28 cellular contexts compared by ENCODE assay signal in the genomic region with DNA sequence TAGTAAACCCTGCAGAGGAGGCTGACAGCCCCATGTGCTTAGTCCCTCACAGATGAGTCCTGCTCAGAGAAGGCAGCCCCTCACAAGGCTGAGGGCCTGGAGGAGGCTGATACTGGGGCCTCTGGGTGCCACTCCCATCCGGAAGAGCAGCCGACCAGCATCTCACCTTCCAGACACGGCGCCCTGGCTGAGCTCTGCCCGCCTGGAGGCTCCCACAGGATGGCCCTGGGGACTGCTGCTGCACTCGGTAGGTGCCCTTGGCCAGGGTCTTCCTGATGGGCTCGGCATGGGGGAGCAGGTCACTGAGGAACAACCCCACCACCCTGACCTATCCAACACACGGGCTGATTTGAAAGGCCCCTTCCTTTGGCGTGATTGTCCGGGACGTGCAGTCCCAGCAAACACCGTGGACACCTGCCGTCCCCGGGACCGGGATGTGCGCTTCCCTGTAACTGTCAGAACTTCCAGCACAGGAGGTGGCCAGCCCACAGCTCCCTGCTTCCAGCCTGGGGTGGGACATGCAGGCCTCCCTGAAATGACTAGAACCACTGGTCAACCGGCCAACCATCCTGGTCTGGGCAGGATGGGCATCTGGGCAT. TPM values are rescaled to one million over a fixed set of nuclear protein-coding genes. Genes with fewer than 3 reads are reported as not detected.
"Had no signal": no experiment of that assay in that cellular context is flagged by ENCODE, and none has a peak within 500 bp of the region (broad histone marks: within the 10 kb centered on the region; RNA-seq: fewer than 3 reads in every experiment).

No MANE protein-coding gene starts in this region.

- ATAC-seq: activated CD8-positive, alpha-beta T cell treated with anti-CD3 and anti-CD28 coated beads, Interleukin-2, amount 10 ng/mL, durations not matched to agents 7 days and 5 days; activated naive CD4-positive, alpha-beta T cell treated with anti-CD3 and anti-CD28 coated beads, Interleukin-2, amount 50 U/mL, for 72 hours; activated naive CD8-positive, alpha-beta T cell treated with anti-CD3 and anti-CD28 coated beads, Interleukin-2, amount 50 U/mL, for 24 hours; activated T-cell treated with anti-CD3 and anti-CD28 coated beads, Interleukin-2, amount 50 U/mL, for 4 hours; K562; T-helper 17 cell; WTC11 had no signal

- H3K27me3 ChIP-seq: SJSA1 had no signal

- H3K4me1 ChIP-seq: SJSA1 had no signal

- H3K36me3 ChIP-seq: SJSA1 had no signal

- H3K27ac ChIP-seq: RWPE1, SJSA1 had no signal

- H3K4me3 ChIP-seq: K562, SJSA1 had no signal

- H3K9me3 ChIP-seq: SJSA1 had no signal

- DNase-seq: activated CD4-positive, alpha-beta T cell treated with anti-CD3 and anti-CD28 coated beads for 48 hours; activated CD4-positive, alpha-beta T cell treated with anti-CD3 and anti-CD28 coated beads, Interleukin-2, amount 50 U/mL, for 4 hours; activated CD4-positive, CD25-positive, alpha-beta regulatory T cell treated with anti-CD3 and anti-CD28 coated beads, Interleukin-2, amount 50 U/mL, for 72 hours; activated CD8-positive, alpha-beta T cell treated with anti-CD3 and anti-CD28 coated beads, Interleukin-2, amount 10 ng/mL, durations not matched to agents 7 days and 5 days; activated naive CD4-positive, alpha-beta T cell treated with Interleukin-2 at 50 U/mL for 16 hours; activated naive CD8-positive, alpha-beta T cell treated with anti-CD3 and anti-CD28 coated beads, Interleukin-2, amount 50 U/mL, for 24 hours; activated T-cell treated with anti-CD3 and anti-CD28 coated beads, Interleukin-2, amount 50 U/mL, for 4 hours; amniotic stem cell; Karpas-422; MM.1S; NCI-H1105; NCI-H1436; NCI-H1694 treated with DMSO at 0.1 percent for 48 hours; NCI-H2029 treated with DMSO at 0.1 percent for 48 hours; NCI-H345; NCI-H510A; NCI-H526 treated with DMSO at 0.1 percent for 48 hours; NCI-H82; SHP77; T-helper 17 cell; T-helper 9 cell had no signal

RNA-seq across cellular contexts. Expression of gene MLPH, which starts 38.6 kb away (rescaled TPM):
- total RNA-seq: activated CD8-positive, alpha-beta T cell treated with anti-CD3 and anti-CD28 coated beads, Interleukin-2, amount 10 ng/mL, durations not matched to agents 7 days and 5 days; activated naive CD4-positive, alpha-beta T cell treated with anti-CD3 and anti-CD28 coated beads, Interleukin-2, amount 50 U/mL, for 72 hours; OCI-LY7; T-helper 17 cell had no signal
- polyA plus RNA-seq: K562 had no signal

RNA-seq across cellular contexts. Expression of gene PRLH, which starts 40.7 kb away (rescaled TPM):
- total RNA-seq: activated CD8-positive, alpha-beta T cell treated with anti-CD3 and anti-CD28 coated beads, Interleukin-2, amount 10 ng/mL, durations not matched to agents 7 days and 5 days; activated naive CD4-positive, alpha-beta T cell treated with anti-CD3 and anti-CD28 coated beads, Interleukin-2, amount 50 U/mL, for 72 hours; activated T-cell treated with anti-CD3 and anti-CD28 coated beads, Interleukin-2, amount 50 U/mL, for 4 hours; astrocyte; K562; OCI-LY7; SJSA1; T-helper 17 cell; WTC11 had no signal
- polyA plus RNA-seq: K562 had no signal
